26 cellular contexts compared by ENCODE assay signal in the genomic region with DNA sequence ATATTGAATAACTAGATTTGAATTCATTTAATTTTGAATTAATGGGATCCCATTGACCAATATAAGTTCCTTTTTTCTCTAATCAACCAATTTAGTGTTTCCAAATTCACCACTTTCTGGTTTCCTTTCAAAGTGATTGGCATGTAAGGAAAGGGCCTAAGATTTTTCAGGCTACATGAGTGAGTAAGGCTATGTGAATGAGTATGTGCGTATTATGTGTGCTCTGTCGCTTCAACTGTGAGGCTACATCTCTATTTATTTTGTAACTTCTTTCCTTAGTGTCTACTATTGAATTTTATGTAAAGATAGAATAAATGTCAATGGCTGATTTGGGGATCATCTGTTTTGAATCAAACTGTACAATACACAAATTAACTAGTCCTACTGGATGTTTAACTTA.
"Had no signal": no experiment of that assay in that cellular context is flagged by ENCODE, and none has a peak within 500 bp of the region (broad histone marks: within the 10 kb centered on the region; RNA-seq: fewer than 3 reads in every experiment).

No MANE protein-coding gene starts in this region.

- DNase-seq: activated CD4-positive, alpha-beta T cell treated with anti-CD3 and anti-CD28 coated beads for 36 hours; activated CD4-positive, CD25-positive, alpha-beta regulatory T cell; activated CD8-positive, alpha-beta T cell treated with anti-CD3 and anti-CD28 coated beads, Interleukin-2, amount 10 ng/mL, durations not matched to agents 7 days and 5 days; activated naive CD4-positive, alpha-beta T cell; activated T-cell treated with anti-CD3 and anti-CD28 coated beads for 4 hours; activated T-cell treated with anti-CD3 and anti-CD28 coated beads, Interleukin-2, amount 50 U/mL, for 72 hours; anterior cingulate cortex; cortex of kidney; effector memory CD8-positive, alpha-beta T cell; left cardiac atrium; left ventricle myocardium superior; ovary; right lobe of liver; stimulated activated CD4-positive, alpha-beta T cell treated with anti-CD3 and anti-CD28 coated beads, Interleukin-4, amount 100 ng/mL, for 24 hours; substantia nigra; uterus had no signal

- H3K9me3 Mint-ChIP-seq: activated T-cell treated with anti-CD3 and anti-CD28 coated beads, Interleukin-2, amount 50 U/mL, for 72 hours; brain; nephron; stimulated activated effector memory CD8-positive, alpha-beta T cell treated with anti-CD3 and anti-CD28 coated beads, Interleukin-12 subunit alpha, Interleukin-12 subunit beta, amount 100 ng/mL, for 72 hours; stimulated activated naive CD8-positive, alpha-beta T cell treated with anti-CD3 and anti-CD28 coated beads, Interleukin-15, Interleukin-2, amounts not matched to agents 100 ng/mL and 50 ng/mL, for 24 hours; type B pancreatic cell had no signal

- H3K27me3 ChIP-seq: gastroesophageal sphincter, hepatocyte, ovary, right lobe of liver, uterus had no signal

- FAIRE-seq: keratinocyte had no signal

- H3K9me3 ChIP-seq: gastroesophageal sphincter, ovary, right lobe of liver, uterus had no signal

- H3K4me3 ChIP-seq: gastroesophageal sphincter, hepatocyte, ovary, right lobe of liver, uterus had no signal

- H3K27ac Mint-ChIP-seq: activated CD4-positive, alpha-beta T cell treated with anti-CD3 and anti-CD28 coated beads for 36 hours; activated CD8-positive, alpha-beta T cell treated with anti-CD3 and anti-CD28 coated beads, Interleukin-2, amount 10 ng/mL, durations not matched to agents 7 days and 5 days; activated naive CD4-positive, alpha-beta T cell treated with anti-CD3 and anti-CD28 coated beads, Interleukin-2, amount 50 U/mL, for 72 hours; activated T-cell treated with anti-CD3 and anti-CD28 coated beads, Interleukin-2, amount 50 U/mL, for 72 hours; brain; effector memory CD8-positive, alpha-beta T cell; nephron; progenitor cell of endocrine pancreas; stimulated activated effector memory CD8-positive, alpha-beta T cell treated with anti-CD3 and anti-CD28 coated beads, Interleukin-12 subunit alpha, Interleukin-12 subunit beta, amount 100 ng/mL, for 72 hours; stimulated activated naive CD8-positive, alpha-beta T cell treated with anti-CD3 and anti-CD28 coated beads, Interleukin-15, Interleukin-2, amounts not matched to agents 100 ng/mL and 50 ng/mL, for 24 hours; type B pancreatic cell had no signal

- H3K36me3 Mint-ChIP-seq: activated naive CD4-positive, alpha-beta T cell treated with anti-CD3 and anti-CD28 coated beads, Interleukin-2, amount 50 U/mL, for 72 hours; brain; stimulated activated effector memory CD8-positive, alpha-beta T cell treated with anti-CD3 and anti-CD28 coated beads, Interleukin-12 subunit alpha, Interleukin-12 subunit beta, amount 100 ng/mL, for 72 hours had no signal

- H3K27ac ChIP-seq: gastroesophageal sphincter, hepatocyte, ovary, right lobe of liver, uterus had no signal

- H3K4me1 Mint-ChIP-seq: activated CD4-positive, alpha-beta T cell treated with anti-CD3 and anti-CD28 coated beads for 36 hours; nephron; stimulated activated effector memory CD8-positive, alpha-beta T cell treated with anti-CD3 and anti-CD28 coated beads, Interleukin-12 subunit alpha, Interleukin-12 subunit beta, amount 100 ng/mL, for 72 hours had no signal

- H3K36me3 ChIP-seq: gastroesophageal sphincter, ovary, right lobe of liver, uterus had no signal

- H3K4me1 ChIP-seq: gastroesophageal sphincter, right lobe of liver, uterus had no signal

- H3K79me2 ChIP-seq: hepatocyte had no signal

- H3K27me3 Mint-ChIP-seq: brain; effector memory CD8-positive, alpha-beta T cell; progenitor cell of endocrine pancreas; stimulated activated naive CD8-positive, alpha-beta T cell treated with anti-CD3 and anti-CD28 coated beads, Interleukin-15, Interleukin-2, amounts not matched to agents 100 ng/mL and 50 ng/mL, for 24 hours; type B pancreatic cell had no signal

- H3K4me2 ChIP-seq: hepatocyte had no signal

- ATAC-seq: activated CD4-positive, alpha-beta T cell treated with anti-CD3 and anti-CD28 coated beads for 36 hours; activated CD8-positive, alpha-beta T cell treated with anti-CD3 and anti-CD28 coated beads, Interleukin-2, amount 10 ng/mL, durations not matched to agents 7 days and 5 days; activated naive CD4-positive, alpha-beta T cell treated with anti-CD3 and anti-CD28 coated beads, Interleukin-2, amount 50 U/mL, for 72 hours; activated T-cell treated with anti-CD3 and anti-CD28 coated beads, Interleukin-2, amount 50 U/mL, for 72 hours; effector memory CD8-positive, alpha-beta T cell; gastroesophageal sphincter; left ventricle myocardium superior; right lobe of liver; stimulated activated effector memory CD8-positive, alpha-beta T cell treated with anti-CD3 and anti-CD28 coated beads, Interleukin-12 subunit alpha, Interleukin-12 subunit beta, amount 100 ng/mL, for 72 hours had no signal

- H3K4me3 Mint-ChIP-seq: activated CD4-positive, alpha-beta T cell treated with anti-CD3 and anti-CD28 coated beads for 36 hours; activated CD8-positive, alpha-beta T cell treated with anti-CD3 and anti-CD28 coated beads, Interleukin-2, amount 10 ng/mL, durations not matched to agents 7 days and 5 days; activated T-cell treated with anti-CD3 and anti-CD28 coated beads, Interleukin-2, amount 50 U/mL, for 72 hours; brain; effector memory CD8-positive, alpha-beta T cell; nephron; stimulated activated effector memory CD8-positive, alpha-beta T cell treated with anti-CD3 and anti-CD28 coated beads, Interleukin-12 subunit alpha, Interleukin-12 subunit beta, amount 100 ng/mL, for 72 hours; stimulated activated naive CD8-positive, alpha-beta T cell treated with anti-CD3 and anti-CD28 coated beads, Interleukin-15, Interleukin-2, amounts not matched to agents 100 ng/mL and 50 ng/mL, for 24 hours; type B pancreatic cell had no signal

- H2AFZ ChIP-seq: hepatocyte had no signal
